20 cellular contexts compared by ENCODE assay signal in the genomic region with DNA sequence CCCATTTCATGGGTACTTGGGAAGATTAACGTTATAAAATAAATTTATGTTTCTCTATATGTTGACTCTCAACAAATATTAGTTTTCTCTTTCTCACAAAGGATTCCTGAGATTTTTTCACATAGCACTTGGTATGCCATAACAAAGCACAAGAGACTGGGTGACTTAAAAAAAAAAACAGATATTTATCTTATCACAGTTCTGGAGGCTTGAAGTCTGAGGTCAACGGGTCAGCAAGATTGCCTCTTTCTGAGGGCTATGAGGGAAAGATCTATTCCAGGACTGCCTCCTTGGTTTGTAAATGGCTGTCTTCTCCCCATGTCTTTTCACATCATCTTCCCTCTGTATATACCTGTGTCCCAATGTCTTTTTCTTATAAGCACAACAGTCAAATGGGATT.
DNase-seq lines count a peak whose midpoint lies in the region; ATAC-seq and TF ChIP-seq lines count a peak whose summit lies in the region.
"Had no signal": no experiment of that assay in that cellular context is flagged by ENCODE, and none has a peak within 500 bp of the region (broad histone marks: within the 10 kb centered on the region; RNA-seq: fewer than 3 reads in every experiment).

No MANE protein-coding gene starts in this region.

- no peak overlapping the region for H3K56ac ChIP-seq in IMR-90 (ENCODE audit: extremely low read depth, insufficient read depth, low read length)

- H3K79me1 ChIP-seq in IMR-90 (ENCODE audit: low read depth in 1 of 2, low read length in 2 of 2), result no peaks in the 10 kb centered on the region

- no peak overlapping the region for H2BK120ac ChIP-seq in IMR-90 (ENCODE audit: low read depth, low read length)

- H3K4me2 ChIP-seq in IMR-90 (ENCODE audit: low read depth, low read length), result no peak overlapping the region
- H3K4me2 ChIP-seq in neural progenitor cell, result no peak overlapping the region
- H3K4me2 ChIP-seq: A549, GM23338 had no signal

- DNase-seq in NCI-H82 (lab: John Stamatoyannopoulos, UW), result peak; percentile 40
- no peak for DNase-seq in NCI-H82 treated with DMSO at 0.1 percent for 48 hours (lab: John Stamatoyannopoulos, UW; ENCODE audit: unreplicated experiment)
- peak; percentile 29 to 43 for DNase-seq in Caco-2
- DNase-seq in IMR-90, result no peak
- DNase-seq in neural progenitor cell (ENCODE audit: low spot score), result no peak
- DNase-seq in NCI-H345 treated with DMSO at 0.1 percent for 48 hours (lab: John Stamatoyannopoulos, UW; ENCODE audit: unreplicated experiment), result no peak
- DNase-seq in ecto neural progenitor cell (ENCODE audit: low spot score), result no peak
- DNase-seq in islet precursor cell, result no peak
- DNase-seq: BE2C; Calu3; CD4-positive, alpha-beta T cell; CD8-positive, alpha-beta memory T cell; DMS79 treated with DMSO at 0.1 percent for 48 hours; GF-D8; H9 had no signal

- no peaks in the 10 kb centered on the region for H3K9me1 ChIP-seq in IMR-90 (ENCODE audit: insufficient read depth, low read length)

- H3K4me1 ChIP-seq in Caco-2 (peaks cover 12% of the 10 kb centered on the region), IMR-90 (ENCODE audit: control insufficient read depth, insufficient read depth, low read length) (no peaks in the 10 kb centered on the region), neural progenitor cell (no peaks in the 10 kb centered on the region)
- H3K4me1 ChIP-seq: A549, BE2C had no signal

- H3F3A ChIP-seq in neural progenitor cell (ENCODE audit: low read depth), result no peaks in the 10 kb centered on the region

- no peak for TF ChIP-seq RAD21 in IMR-90 (IDR thresholded peaks at IDR 0.05; ENCODE audit: low read length)

- H4K5ac ChIP-seq in IMR-90 (ENCODE audit: low read depth, low read length), result no peak overlapping the region

- no peak for TF ChIP-seq POLR2A in IMR-90 (IDR thresholded peaks at IDR 0.05; ENCODE audit: low read depth, low read length)

- 0 out of 2 replicates have a peak overlapping the region, but pooled peaks have one; percentile 5 for H2BK20ac ChIP-seq in IMR-90 (ENCODE audit: low read depth, low read length)

- H2AFZ ChIP-seq in IMR-90 (replicated peaks; ENCODE audit: low read length, poor library complexity), result no peak overlapping the region
- peak overlapping the region; percentile 67 for H2AFZ ChIP-seq in neural progenitor cell (replicated peaks)
- H2AFZ ChIP-seq: GM23338 had no signal

- peaks cover 7% of the 10 kb centered on the region for H3K4me1 Mint-ChIP-seq in Caco-2 (ENCODE audit: low read depth, unreplicated experiment)
- no peaks in the 10 kb centered on the region for H3K4me1 Mint-ChIP-seq in neural progenitor cell
- H3K4me1 Mint-ChIP-seq: CD14-positive monocyte; CD8-positive, alpha-beta memory T cell; GM23338; H9 had no signal

- H4K91ac ChIP-seq in IMR-90 (ENCODE audit: insufficient read depth, low read depth, low read length), result no peak overlapping the region

- no peak overlapping the region for H4K8ac ChIP-seq in IMR-90 (ENCODE audit: low read depth in 2 of 2, low read length in 2 of 2)

- no peak overlapping the region for H3K9ac ChIP-seq in IMR-90 (ENCODE audit: low read depth, low read length)
- no peak overlapping the region for H3K9ac ChIP-seq in neural progenitor cell
- H3K9ac ChIP-seq: BLaER1 treated with 17β-estradiol and CSF1 and Interleukin-3, amounts not matched to agents 10 nM and 100 nM had no signal

- dilution Hi-C loops in IMR-90 (cut with HindIII; ENCODE audit: low sequenced_read_pairs, unreplicated experiment), result no loop called here

- no peak overlapping the region for H3K23ac ChIP-seq in IMR-90 (ENCODE audit: low read depth, low read length)

- BruUV-seq in Caco-2 (replicated peaks; lab: Mats Ljungman, UMichigan) (no TSS peak), IMR-90 (replicated peaks; lab: Mats Ljungman, UMichigan) (no TSS peak)

- no peak overlapping the region for H2BK5ac ChIP-seq in IMR-90 (ENCODE audit: low read depth, low read length, poor library complexity, severe bottlenecking)

- H3K4me3 Mint-ChIP-seq in Caco-2 (ENCODE audit: unreplicated experiment) (no peak overlapping the region), neural progenitor cell (no peak overlapping the region)
- H3K4me3 Mint-ChIP-seq: CD14-positive monocyte; CD4-positive, alpha-beta T cell; CD8-positive, alpha-beta memory T cell; GM23338; H9 had no signal

- H2AK9ac ChIP-seq in IMR-90 (replicated peaks; ENCODE audit: low read depth, low read length, poor library complexity), result no peak overlapping the region

- WGBS in IMR-90 (ENCODE audit: extremely low coverage in 2 of 2, insufficient read length in 1 of 2), 2 experiments, result no CpG with 5 or more reads among the region's 2 CpGs

- POLR2A ChIA-PET in Caco-2 (lab: Charles Lee) (no interaction called here), IMR-90 (lab: Charles Lee; ENCODE audit: unreplicated experiment) (no interaction called here)

- H3K9me3 ChIP-seq in Caco-2 (0 out of 2 replicates have a peak, but pooled peaks cover 3% of the 10 kb centered on the region), IMR-90 (ENCODE audit: control insufficient read depth, insufficient read depth, low read length) (peaks cover 2% of the 10 kb centered on the region; the same call in 1 of the 2 replicates), neural progenitor cell (ENCODE audit: low read depth) (no peaks in the 10 kb centered on the region)
- H3K9me3 ChIP-seq: BE2C had no signal

- H3K27me3 Mint-ChIP-seq in Caco-2 (ENCODE audit: insufficient read depth, unreplicated experiment) (no peaks in the 10 kb centered on the region), neural progenitor cell (ENCODE audit: insufficient read depth, low read depth) (peaks cover 2% of the 10 kb centered on the region)
- H3K27me3 Mint-ChIP-seq: CD4-positive, alpha-beta T cell; CD8-positive, alpha-beta memory T cell had no signal

- CTCF ChIA-PET in Caco-2 (lab: Charles Lee), result interaction anchor here (0.6 kb wide), 1 partner anchor 555 kb away, joined by 3 read pairs; no protein-coding TSS in a partner anchor
- CTCF ChIA-PET in IMR-90 (lab: Yijun Ruan, JAX), result no interaction called here

- H3K27me3 ChIP-seq in Caco-2 (replicated peaks; ENCODE audit: control insufficient read depth, insufficient read depth, low read length) (no peaks in the 10 kb centered on the region), IMR-90 (ENCODE audit: control insufficient read depth, insufficient read depth, low read length) (no peaks in the 10 kb centered on the region), neural progenitor cell (no peaks in the 10 kb centered on the region)
- H3K27me3 ChIP-seq: BE2C; BLaER1 treated with 17β-estradiol and CSF1 and Interleukin-3, amounts not matched to agents 10 nM and 100 nM had no signal

- H3K36me3 ChIP-seq in Caco-2 (ENCODE audit: control insufficient read depth, insufficient read depth, low read length) (no peaks in the 10 kb centered on the region), IMR-90 (ENCODE audit: control insufficient read depth, insufficient read depth, low read length) (no peaks in the 10 kb centered on the region), neural progenitor cell (no peaks in the 10 kb centered on the region)
- H3K36me3 ChIP-seq: BE2C; BLaER1 treated with 17β-estradiol and CSF1 and Interleukin-3, amounts not matched to agents 10 nM and 100 nM had no signal

- no peak overlapping the region for H3K27ac ChIP-seq in IMR-90 (ENCODE audit: insufficient read depth, low read length)
- no peak overlapping the region for H3K27ac ChIP-seq in neural progenitor cell
- H3K27ac ChIP-seq: 22Rv1 had no signal

- no peak for ATAC-seq in IMR-90 (ENCODE audit: low read depth)

- intact Hi-C loops in Caco-2 (cut with micrococcal nuclease; ENCODE audit: unreplicated experiment) (loop anchor here (1.0 to 2.0 kb wide), 4 partner anchors 104 to 485 kb away; no protein-coding TSS in a partner anchor), IMR-90 (cut with micrococcal nuclease) (loop anchor here (1.0 to 2.0 kb wide), 2 partner anchors 308 to 485 kb away; no protein-coding TSS in a partner anchor)

- H3K27ac Mint-ChIP-seq in Caco-2 (ENCODE audit: unreplicated experiment), result no peak overlapping the region
- no peak overlapping the region for H3K27ac Mint-ChIP-seq in neural progenitor cell
- H3K27ac Mint-ChIP-seq: CD14-positive monocyte; CD4-positive, alpha-beta T cell; CD8-positive, alpha-beta memory T cell; GM23338; H9 had no signal

- H2AK5ac ChIP-seq in IMR-90 (ENCODE audit: low read depth, low read length), result no peak overlapping the region

- no peaks in the 10 kb centered on the region for H3K9me3 Mint-ChIP-seq in Caco-2 (ENCODE audit: unreplicated experiment)
- H3K9me3 Mint-ChIP-seq in neural progenitor cell, result no peaks in the 10 kb centered on the region
- H3K9me3 Mint-ChIP-seq: GM23338 had no signal

- H3K79me2 ChIP-seq in neural progenitor cell (ENCODE audit: low read depth), result no peaks in the 10 kb centered on the region

- no peak overlapping the region for H3K4ac ChIP-seq in IMR-90 (ENCODE audit: low read depth, low read length)

- TF ChIP-seq CTCF in Caco-2 (IDR thresholded peaks at IDR 0.05; ENCODE audit: insufficient read depth in 1 of 2, low read depth in 1 of 2, low read length in 1 of 2, severe bottlenecking in 1 of 2, unreplicated experiment in 1 of 2) (no peak), IMR-90 (conservative IDR thresholded peaks at IDR 0.05; ENCODE audit: low read depth, low read length) (no peak), neural progenitor cell (IDR thresholded peaks at IDR 0.05) (no peak)

- H3K36me3 Mint-ChIP-seq in Caco-2 (ENCODE audit: insufficient read depth, unreplicated experiment) (no peaks in the 10 kb centered on the region), neural progenitor cell (no peaks in the 10 kb centered on the region)
- H3K36me3 Mint-ChIP-seq: CD14-positive monocyte; CD8-positive, alpha-beta memory T cell had no signal

- no peak overlapping the region for H2BK15ac ChIP-seq in IMR-90 (ENCODE audit: low read depth, low read length)

- H4K20me1 ChIP-seq in IMR-90 (ENCODE audit: insufficient read depth, low read length) (no peaks in the 10 kb centered on the region), neural progenitor cell (ENCODE audit: low read depth) (no peaks in the 10 kb centered on the region)
- H4K20me1 ChIP-seq: BLaER1 treated with 17β-estradiol and CSF1 and Interleukin-3, amounts not matched to agents 10 nM and 100 nM had no signal

- in situ Hi-C loops in IMR-90 (cut with MboI; ENCODE audit: low sequenced_read_pairs), result no loop called here

- no peak overlapping the region for H3K18ac ChIP-seq in IMR-90 (ENCODE audit: low read depth, low read length)

- no peak overlapping the region for H3K4me3 ChIP-seq in Caco-2 (ENCODE audit: low read depth, low read length)
- H3K4me3 ChIP-seq in IMR-90 (ENCODE audit: insufficient read depth, low read depth, low read length), result no peak overlapping the region
- H3K4me3 ChIP-seq in neural progenitor cell, result no peak overlapping the region
- H3K4me3 ChIP-seq: A549; BLaER1 treated with 17β-estradiol and CSF1 and Interleukin-3, amounts not matched to agents 10 nM and 100 nM; GM23338 had no signal

- no peak overlapping the region for H3K14ac ChIP-seq in IMR-90 (replicated peaks; ENCODE audit: low read depth, low read length)

TF ChIP-seq in IMR-90, 13 proteins besides CTCF, POLR2A, EP300 and RAD21 (continues in another document):
- TF ChIP-seq CHD1 (IDR thresholded peaks at IDR 0.05; ENCODE audit: low read depth, low read length), result no peak
- TF ChIP-seq CEBPB (IDR thresholded peaks at IDR 0.05; ENCODE audit: low read depth, low read length), result no peak
- TF ChIP-seq MAZ (IDR thresholded peaks at IDR 0.05; ENCODE audit: borderline replicate concordance, low read depth, low read length), result no peak

Comparison
In these comparisons a context has a peak if more than half of its experiments do, and no peak if none do; other contexts are left out.
1. DNase-seq: peak in NCI-H82 (single experiment) and Caco-2 (2 of 2); none in NCI-H82 treated with DMSO at 0.1 percent for 48 hours (single experiment), IMR-90 (single experiment), neural progenitor cell (single experiment), NCI-H345 treated with DMSO at 0.1 percent for 48 hours (single experiment), ecto neural progenitor cell (single experiment) and islet precursor cell (single experiment).